In genomic region chr7:111676811-111677210, GRCh38 we compare ENCODE assay signal across 20 cellular contexts.
A peak's percentile ranks its signal among the peaks of the same experiment; 100 is the strongest.
DNase-seq lines count a peak whose midpoint lies in the region; ATAC-seq lines count a peak whose summit lies in the region.
"Had no signal": no experiment of that assay in that cellular context is flagged by ENCODE, and none has a peak within 500 bp of the region (broad histone marks: within the 10 kb centered on the region; RNA-seq: fewer than 3 reads in every experiment).

No MANE protein-coding gene starts in this region.

- H3K27me3 Mint-ChIP-seq in stimulated activated memory B cell treated with anti-CD40 and anti-IgM and Interleukin-4, amounts not matched to agents 10 μg/mL and 1 μg/mL and 100 μg/mL, for 72 hours, result no peaks in the 10 kb centered on the region

- ATAC-seq in stimulated activated memory B cell treated with anti-CD40 and anti-IgM and Interleukin-4, amounts not matched to agents 10 μg/mL and 1 μg/mL and 100 μg/mL, for 72 hours, result no peak
- ATAC-seq: GM12878, HCT116 had no signal

- H3K4me1 Mint-ChIP-seq in stimulated activated memory B cell treated with anti-CD40 and anti-IgM and Interleukin-4, amounts not matched to agents 10 μg/mL and 1 μg/mL and 100 μg/mL, for 72 hours, result no peaks in the 10 kb centered on the region
- H3K4me1 Mint-ChIP-seq: B cell; CD14-positive monocyte; CD8-positive, alpha-beta memory T cell had no signal

- peak; percentile 74 for DNase-seq in LHCN-M2 (ENCODE audit: low read depth)
- DNase-seq in NCI-H82 treated with DMSO at 0.1 percent for 48 hours (lab: John Stamatoyannopoulos, UW; ENCODE audit: unreplicated experiment), result peak; percentile 48
- peak in 23 of 42 donors; percentile 6 to 61 (median 26) for DNase-seq in head of caudate nucleus
- DNase-seq in putamen (ENCODE audit: low spot score), result peak; percentile 64
- no peak for DNase-seq in activated CD4-positive, alpha-beta T cell treated with anti-CD3 and anti-CD28 coated beads for 1 hour
- DNase-seq in NCI-H748 treated with DMSO at 0.1 percent for 48 hours (lab: John Stamatoyannopoulos, UW), result no peak
- DNase-seq in C1 segment of cervical spinal cord (lab: John Stamatoyannopoulos, UW), result no peak
- DNase-seq: CD4-positive, alpha-beta T cell; CD8-positive, alpha-beta memory T cell; DMS 273 treated with DMSO at 0.1 percent for 48 hours; DMS79; EL; GDM1; GM23248; H9 had no signal

- H3K36me3 Mint-ChIP-seq in stimulated activated memory B cell treated with anti-CD40 and anti-IgM and Interleukin-4, amounts not matched to agents 10 μg/mL and 1 μg/mL and 100 μg/mL, for 72 hours, result no peaks in the 10 kb centered on the region
- H3K36me3 Mint-ChIP-seq: CD14-positive monocyte; CD8-positive, alpha-beta memory T cell had no signal

- no peak overlapping the region for H3K4me3 Mint-ChIP-seq in stimulated activated memory B cell treated with anti-CD40 and anti-IgM and Interleukin-4, amounts not matched to agents 10 μg/mL and 1 μg/mL and 100 μg/mL, for 72 hours
- H3K4me3 Mint-ChIP-seq: B cell; CD14-positive monocyte; CD4-positive, alpha-beta T cell; CD8-positive, alpha-beta memory T cell; H9 had no signal

- intact Hi-C loops in head of caudate nucleus (cut with DNase I), result no loop called here

- H3K9me3 Mint-ChIP-seq in stimulated activated memory B cell treated with anti-CD40 and anti-IgM and Interleukin-4, amounts not matched to agents 10 μg/mL and 1 μg/mL and 100 μg/mL, for 72 hours, result no peaks in the 10 kb centered on the region
- H3K9me3 Mint-ChIP-seq: CD4-positive, alpha-beta T cell; CD8-positive, alpha-beta memory T cell; H9 had no signal

- H3K27ac Mint-ChIP-seq in stimulated activated memory B cell treated with anti-CD40 and anti-IgM and Interleukin-4, amounts not matched to agents 10 μg/mL and 1 μg/mL and 100 μg/mL, for 72 hours, result no peak overlapping the region
- H3K27ac Mint-ChIP-seq: B cell; CD4-positive, alpha-beta T cell; CD8-positive, alpha-beta memory T cell; H9 had no signal

Comparison
In these comparisons a context has a peak if more than half of its experiments do, and no peak if none do; other contexts are left out.
1. DNase-seq: peak in LHCN-M2 (single experiment), NCI-H82 treated with DMSO at 0.1 percent for 48 hours (single experiment), head of caudate nucleus (23 of 42) and putamen (single experiment); none in activated CD4-positive, alpha-beta T cell treated with anti-CD3 and anti-CD28 coated beads for 1 hour (single experiment), NCI-H748 treated with DMSO at 0.1 percent for 48 hours (single experiment) and C1 segment of cervical spinal cord (0 of 14).